In the genomic region with DNA sequence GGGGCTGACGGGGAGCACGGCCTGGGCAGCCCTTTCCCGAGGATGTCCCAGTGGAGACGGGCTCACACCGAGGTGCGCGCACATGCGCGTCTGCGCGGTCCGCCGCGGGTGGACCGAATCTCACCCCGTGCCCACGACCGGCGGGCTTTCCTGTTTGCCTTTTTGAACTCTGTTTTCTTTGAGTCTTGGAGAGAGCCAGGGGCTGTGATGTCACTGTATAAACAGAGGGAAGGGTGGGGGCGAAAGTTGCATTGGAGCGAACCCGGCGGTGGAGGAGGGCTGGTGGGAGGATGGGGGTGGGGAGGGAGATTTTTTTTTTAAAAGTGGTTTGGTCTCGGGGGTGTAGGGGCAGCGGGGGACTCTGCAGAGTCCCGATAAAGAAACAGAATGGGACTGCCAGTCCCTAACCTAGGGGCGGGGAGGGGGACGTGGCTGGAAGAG, we compare ENCODE assay signal across 8 cellular contexts.
DNase-seq lines count a peak whose midpoint lies in the region; ATAC-seq and TF ChIP-seq lines count a peak whose summit lies in the region.

No MANE protein-coding gene starts in this region.

- H3K9me3 ChIP-seq in lower lobe of right lung (no peaks in the 10 kb centered on the region), tibial artery (no peaks in the 10 kb centered on the region)

- H3K27me3 ChIP-seq in dorsolateral prefrontal cortex (peaks cover 0 to 64% (median 41%) of the 10 kb centered on the region in 45 donors), lower lobe of right lung (ENCODE audit: low read depth) (no peaks in the 10 kb centered on the region), tibial artery (no peaks in the 10 kb centered on the region)

- H3K4me1 ChIP-seq in lower lobe of right lung (peaks cover 10% of the 10 kb centered on the region), tibial artery (peaks cover 0 to 33% (median 18%) of the 10 kb centered on the region in 4 donors)

- DNase-seq in NCI-H146 (lab: John Stamatoyannopoulos, UW) (peak; percentile 42), dorsolateral prefrontal cortex (no peak), lower lobe of right lung (peak; percentile 62), tibial artery (peak; percentile 75 to 86), putamen (ENCODE audit: low spot score) (no peak), HUDEP-2 (lab: John Stamatoyannopoulos, UW; ENCODE audit: unreplicated experiment in 76 of 76) (no peak), head of caudate nucleus (no peak)

- peak; percentile 65 to 73 for ATAC-seq in lower lobe of right lung
- no peak for ATAC-seq in GM21423 (IDR thresholded peaks at IDR 0.05; ENCODE audit: unreplicated experiment)

- H3K4me3 ChIP-seq in dorsolateral prefrontal cortex (peak overlapping the region in 56 of 59 donors; percentile 26 to 72 (median 53)), lower lobe of right lung (peak overlapping the region; percentile 59), tibial artery (peak overlapping the region; percentile 60 to 69)

- TF ChIP-seq CTCF in dorsolateral prefrontal cortex (IDR thresholded peaks at IDR 0.05 in 54 of 56, conservative IDR thresholded peaks at IDR 0.05 in 2 of 56; ENCODE audit: low read depth in 1 of 56, partially characterized antibody in 56 of 56) (no peak), lower lobe of right lung (IDR thresholded peaks at IDR 0.05) (no peak), tibial artery (IDR thresholded peaks at IDR 0.05) (no peak)

- no peaks in the 10 kb centered on the region for H3K36me3 ChIP-seq in lower lobe of right lung
- H3K36me3 ChIP-seq in tibial artery = no peaks in the 10 kb centered on the region

- H3K27ac ChIP-seq in dorsolateral prefrontal cortex (no peak overlapping the region), lower lobe of right lung (peak overlapping the region; percentile 86), tibial artery (peak overlapping the region; percentile 92 to 93)

- intact Hi-C loops in dorsolateral prefrontal cortex (cut with DNase I) (loop anchor here in 1 of 2 donors (10.0 kb wide), 1 partner anchor 564 kb away; no protein-coding TSS in a partner anchor), lower lobe of right lung (cut with DNase I) (no loop called here), tibial artery (cut with DNase I; ENCODE audit: low total_unique reads) (loop anchor here (5.0 kb wide), 1 partner anchor 87 kb away; no protein-coding TSS in a partner anchor), head of caudate nucleus (cut with DNase I) (no loop called here)

Comparison
In these comparisons a context has a peak if more than half of its experiments do, and no peak if none do; other contexts are left out.
1. DNase-seq: peak in NCI-H146 (single experiment), lower lobe of right lung (single experiment) and tibial artery (2 of 2); none in dorsolateral prefrontal cortex (0 of 10), putamen (single experiment), HUDEP-2 (0 of 76) and head of caudate nucleus (0 of 42).
2. H3K27ac ChIP-seq: peak in lower lobe of right lung (single experiment) and tibial artery (2 of 2); none in dorsolateral prefrontal cortex (0 of 59).
3. Peak in every context shown above with its lines, with median percentiles within 50 percentile points of each other: H3K4me3 ChIP-seq.